ENCODE assay signal across 15 cellular contexts in the genomic region with DNA sequence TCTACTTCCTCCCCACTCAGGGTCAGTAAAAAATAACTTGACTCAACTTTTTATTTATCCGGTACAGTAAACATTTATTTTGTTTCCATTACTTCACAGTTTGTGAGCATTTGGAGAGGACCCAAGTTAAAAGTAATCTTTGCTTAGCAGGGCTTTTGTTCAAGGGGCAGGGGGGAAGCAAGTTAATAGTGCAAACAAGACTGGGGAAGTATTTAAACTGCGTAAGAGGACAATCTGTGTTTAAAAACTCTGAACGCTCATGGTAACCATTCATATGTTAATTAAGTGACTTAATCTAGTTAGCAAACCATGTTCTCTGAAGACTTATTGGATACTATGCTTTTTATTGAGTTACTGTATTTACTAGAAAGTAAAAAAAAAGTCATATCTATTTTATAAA.
A peak's percentile ranks its signal among the peaks of the same experiment; 100 is the strongest.
DNase-seq lines count a peak whose midpoint lies in the region; ATAC-seq, FAIRE-seq and TF ChIP-seq lines count a peak whose summit lies in the region.
"Had no signal": no experiment of that assay in that cellular context is flagged by ENCODE, and none has a peak within 500 bp of the region (broad histone marks: within the 10 kb centered on the region; RNA-seq: fewer than 3 reads in every experiment).

No MANE protein-coding gene starts in this region.

- no peak overlapping the region for H3K4me2 ChIP-seq in GM23338
- H3K4me2 ChIP-seq: BLaER1, KMS-11 had no signal

- no peaks in the 10 kb centered on the region for H4K20me1 ChIP-seq in GM23338 (replicated peaks; ENCODE audit: insufficient read depth)
- H4K20me1 ChIP-seq: BLaER1 had no signal

- H3K27me3 ChIP-seq in GM23338 (ENCODE audit: insufficient read depth), result no peaks in the 10 kb centered on the region
- H3K27me3 ChIP-seq: BLaER1 had no signal

- H3K4me3 ChIP-seq in GM23338, result no peak overlapping the region
- H3K4me3 ChIP-seq: BLaER1, GM12878 had no signal

- H3K36me3 Mint-ChIP-seq in GM23338 (ENCODE audit: low read depth), result no peaks in the 10 kb centered on the region

- TF ChIP-seq CTCF in GM23338 (conservative IDR thresholded peaks at IDR 0.05; ENCODE audit: low read depth in 2 of 2), result no peak

- H3K27me3 Mint-ChIP-seq in GM23338 (ENCODE audit: insufficient read depth, low read depth, poor library complexity), result no peaks in the 10 kb centered on the region

- ATAC-seq in GM23338, result no peak
- ATAC-seq in HG02981 (IDR thresholded peaks at IDR 0.05; ENCODE audit: unreplicated experiment), result no peak
- ATAC-seq: GM12878, HCT116, HepG2 had no signal

- no peak overlapping the region for H3K27ac ChIP-seq in GM23338 (ENCODE audit: low read depth)
- H3K27ac ChIP-seq: BLaER1, KMS-11 had no signal

- H2AFZ ChIP-seq in GM23338, result no peak overlapping the region

- peaks cover 10% of the 10 kb centered on the region for H3K4me1 ChIP-seq in GM23338 (ENCODE audit: insufficient read depth)

- no peaks in the 10 kb centered on the region for H3F3A ChIP-seq in GM23338 (replicated peaks; ENCODE audit: low read depth)

- FAIRE-seq in endometrium (lab: Jason Lieb, UNC), result peak; percentile 72
- FAIRE-seq: GM12878, HepG2 had no signal

- DNase-seq in GM23338 (ENCODE audit: low spot score), result no peak
- DNase-seq in NCI-H774 (lab: John Stamatoyannopoulos, UW), result peak; percentile 6
- DNase-seq in hypothalamus (lab: John Stamatoyannopoulos, UW), result no peak
- no peak for DNase-seq in globus pallidus (ENCODE audit: low spot score)
- DNase-seq in DMS114 treated with DMSO at 0.1 percent for 48 hours (lab: John Stamatoyannopoulos, UW; ENCODE audit: unreplicated experiment), result no peak
- DNase-seq: AML-193; CD8-positive, alpha-beta memory T cell; DMS79 had no signal

- no peaks in the 10 kb centered on the region; the same call in 1 of the 2 replicates for H3K9me2 ChIP-seq in GM23338 (ENCODE audit: insufficient read depth)

- no peaks in the 10 kb centered on the region for H3K79me2 ChIP-seq in GM23338 (replicated peaks; ENCODE audit: insufficient read depth)

- H3K4me3 Mint-ChIP-seq in GM23338, result no peak overlapping the region
- H3K4me3 Mint-ChIP-seq: CD8-positive, alpha-beta memory T cell had no signal

- peak overlapping the region; percentile 20; the same call in 1 of the 2 replicates for H3K27ac Mint-ChIP-seq in GM23338
- H3K27ac Mint-ChIP-seq: CD8-positive, alpha-beta memory T cell had no signal

- H3K4me1 Mint-ChIP-seq in GM23338, result peaks cover 9% of the 10 kb centered on the region; the same call in 2 of the 3 replicates
- H3K4me1 Mint-ChIP-seq: CD8-positive, alpha-beta memory T cell had no signal

- no peaks in the 10 kb centered on the region for H3K9me3 Mint-ChIP-seq in GM23338
- H3K9me3 Mint-ChIP-seq: CD8-positive, alpha-beta memory T cell had no signal

- no peaks in the 10 kb centered on the region for H3K36me3 ChIP-seq in GM23338 (ENCODE audit: insufficient read depth)
- H3K36me3 ChIP-seq: BLaER1 had no signal

TF ChIP-seq in GM23338, 12 proteins besides CTCF, POLR2A, EP300 and RAD21 (continues in another document):
- TF ChIP-seq POLR2AphosphoS5 (IDR thresholded peaks at IDR 0.05; ENCODE audit: low read depth), result no peak
- TF ChIP-seq STAT1 (IDR thresholded peaks at IDR 0.05; ENCODE audit: unreplicated experiment), result no peak
- TF ChIP-seq EZH2 (IDR thresholded peaks at IDR 0.05; ENCODE audit: low read depth, unreplicated experiment), result no peak
- TF ChIP-seq, protein P1, sequence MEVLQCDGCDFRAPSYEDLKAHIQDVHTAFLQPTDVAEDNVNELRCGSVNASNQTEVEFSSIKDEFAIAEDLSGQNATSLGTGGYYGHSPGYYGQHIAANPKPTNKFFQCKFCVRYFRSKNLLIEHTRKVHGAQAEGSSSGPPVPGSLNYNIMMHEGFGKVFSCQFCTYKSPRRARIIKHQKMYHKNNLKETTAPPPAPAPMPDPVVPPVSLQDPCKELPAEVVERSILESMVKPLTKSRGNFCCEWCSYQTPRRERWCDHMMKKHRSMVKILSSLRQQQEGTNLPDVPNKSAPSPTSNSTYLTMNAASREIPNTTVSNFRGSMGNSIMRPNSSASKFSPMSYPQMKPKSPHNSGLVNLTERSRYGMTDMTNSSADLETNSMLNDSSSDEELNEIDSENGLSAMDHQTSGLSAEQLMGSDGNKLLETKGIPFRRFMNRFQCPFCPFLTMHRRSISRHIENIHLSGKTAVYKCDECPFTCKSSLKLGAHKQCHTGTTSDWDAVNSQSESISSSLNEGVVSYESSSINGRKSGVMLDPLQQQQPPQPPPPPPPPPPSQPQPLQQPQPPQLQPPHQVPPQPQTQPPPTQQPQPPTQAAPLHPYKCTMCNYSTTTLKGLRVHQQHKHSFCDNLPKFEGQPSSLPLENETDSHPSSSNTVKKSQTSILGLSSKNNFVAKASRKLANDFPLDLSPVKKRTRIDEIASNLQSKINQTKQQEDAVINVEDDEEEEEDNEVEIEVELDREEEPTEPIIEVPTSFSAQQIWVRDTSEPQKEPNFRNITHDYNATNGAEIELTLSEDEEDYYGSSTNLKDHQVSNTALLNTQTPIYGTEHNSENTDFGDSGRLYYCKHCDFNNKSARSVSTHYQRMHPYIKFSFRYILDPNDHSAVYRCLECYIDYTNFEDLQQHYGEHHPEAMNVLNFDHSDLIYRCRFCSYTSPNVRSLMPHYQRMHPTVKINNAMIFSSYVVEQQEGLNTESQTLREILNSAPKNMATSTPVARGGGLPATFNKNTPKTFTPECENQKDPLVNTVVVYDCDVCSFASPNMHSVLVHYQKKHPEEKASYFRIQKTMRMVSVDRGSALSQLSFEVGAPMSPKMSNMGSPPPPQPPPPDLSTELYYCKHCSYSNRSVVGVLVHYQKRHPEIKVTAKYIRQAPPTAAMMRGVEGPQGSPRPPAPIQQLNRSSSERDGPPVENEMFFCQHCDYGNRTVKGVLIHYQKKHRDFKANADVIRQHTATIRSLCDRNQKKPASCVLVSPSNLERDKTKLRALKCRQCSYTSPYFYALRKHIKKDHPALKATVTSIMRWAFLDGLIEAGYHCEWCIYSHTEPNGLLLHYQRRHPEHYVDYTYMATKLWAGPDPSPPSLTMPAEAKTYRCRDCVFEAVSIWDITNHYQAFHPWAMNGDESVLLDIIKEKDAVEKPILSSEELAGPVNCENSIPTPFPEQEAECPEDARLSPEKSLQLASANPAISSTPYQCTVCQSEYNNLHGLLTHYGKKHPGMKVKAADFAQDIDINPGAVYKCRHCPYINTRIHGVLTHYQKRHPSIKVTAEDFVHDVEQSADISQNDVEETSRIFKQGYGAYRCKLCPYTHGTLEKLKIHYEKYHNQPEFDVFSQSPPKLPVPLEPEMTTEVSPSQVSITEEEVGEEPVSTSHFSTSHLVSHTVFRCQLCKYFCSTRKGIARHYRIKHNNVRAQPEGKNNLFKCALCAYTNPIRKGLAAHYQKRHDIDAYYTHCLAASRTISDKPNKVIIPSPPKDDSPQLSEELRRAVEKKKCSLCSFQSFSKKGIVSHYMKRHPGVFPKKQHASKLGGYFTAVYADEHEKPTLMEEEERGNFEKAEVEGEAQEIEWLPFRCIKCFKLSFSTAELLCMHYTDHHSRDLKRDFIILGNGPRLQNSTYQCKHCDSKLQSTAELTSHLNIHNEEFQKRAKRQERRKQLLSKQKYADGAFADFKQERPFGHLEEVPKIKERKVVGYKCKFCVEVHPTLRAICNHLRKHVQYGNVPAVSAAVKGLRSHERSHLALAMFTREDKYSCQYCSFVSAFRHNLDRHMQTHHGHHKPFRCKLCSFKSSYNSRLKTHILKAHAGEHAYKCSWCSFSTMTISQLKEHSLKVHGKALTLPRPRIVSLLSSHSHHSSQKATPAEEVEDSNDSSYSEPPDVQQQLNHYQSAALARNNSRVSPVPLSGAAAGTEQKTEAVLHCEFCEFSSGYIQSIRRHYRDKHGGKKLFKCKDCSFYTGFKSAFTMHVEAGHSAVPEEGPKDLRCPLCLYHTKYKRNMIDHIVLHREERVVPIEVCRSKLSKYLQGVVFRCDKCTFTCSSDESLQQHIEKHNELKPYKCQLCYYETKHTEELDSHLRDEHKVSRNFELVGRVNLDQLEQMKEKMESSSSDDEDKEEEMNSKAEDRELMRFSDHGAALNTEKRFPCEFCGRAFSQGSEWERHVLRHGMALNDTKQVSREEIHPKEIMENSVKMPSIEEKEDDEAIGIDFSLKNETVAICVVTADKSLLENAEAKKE (CRISPR knock-in tag; IDR thresholded peaks at IDR 0.05), result no peak
- TF ChIP-seq, protein P2, sequence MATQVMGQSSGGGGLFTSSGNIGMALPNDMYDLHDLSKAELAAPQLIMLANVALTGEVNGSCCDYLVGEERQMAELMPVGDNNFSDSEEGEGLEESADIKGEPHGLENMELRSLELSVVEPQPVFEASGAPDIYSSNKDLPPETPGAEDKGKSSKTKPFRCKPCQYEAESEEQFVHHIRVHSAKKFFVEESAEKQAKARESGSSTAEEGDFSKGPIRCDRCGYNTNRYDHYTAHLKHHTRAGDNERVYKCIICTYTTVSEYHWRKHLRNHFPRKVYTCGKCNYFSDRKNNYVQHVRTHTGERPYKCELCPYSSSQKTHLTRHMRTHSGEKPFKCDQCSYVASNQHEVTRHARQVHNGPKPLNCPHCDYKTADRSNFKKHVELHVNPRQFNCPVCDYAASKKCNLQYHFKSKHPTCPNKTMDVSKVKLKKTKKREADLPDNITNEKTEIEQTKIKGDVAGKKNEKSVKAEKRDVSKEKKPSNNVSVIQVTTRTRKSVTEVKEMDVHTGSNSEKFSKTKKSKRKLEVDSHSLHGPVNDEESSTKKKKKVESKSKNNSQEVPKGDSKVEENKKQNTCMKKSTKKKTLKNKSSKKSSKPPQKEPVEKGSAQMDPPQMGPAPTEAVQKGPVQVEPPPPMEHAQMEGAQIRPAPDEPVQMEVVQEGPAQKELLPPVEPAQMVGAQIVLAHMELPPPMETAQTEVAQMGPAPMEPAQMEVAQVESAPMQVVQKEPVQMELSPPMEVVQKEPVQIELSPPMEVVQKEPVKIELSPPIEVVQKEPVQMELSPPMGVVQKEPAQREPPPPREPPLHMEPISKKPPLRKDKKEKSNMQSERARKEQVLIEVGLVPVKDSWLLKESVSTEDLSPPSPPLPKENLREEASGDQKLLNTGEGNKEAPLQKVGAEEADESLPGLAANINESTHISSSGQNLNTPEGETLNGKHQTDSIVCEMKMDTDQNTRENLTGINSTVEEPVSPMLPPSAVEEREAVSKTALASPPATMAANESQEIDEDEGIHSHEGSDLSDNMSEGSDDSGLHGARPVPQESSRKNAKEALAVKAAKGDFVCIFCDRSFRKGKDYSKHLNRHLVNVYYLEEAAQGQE (IDR thresholded peaks at IDR 0.05; ENCODE audit: unreplicated experiment), result no peak
- TF ChIP-seq JUNB (IDR thresholded peaks at IDR 0.05; ENCODE audit: unreplicated experiment), result no peak
- TF ChIP-seq CREB1 (CRISPR knock-in tag; IDR thresholded peaks at IDR 0.05; ENCODE audit: low read depth), result no peak
- TF ChIP-seq, protein P3, sequence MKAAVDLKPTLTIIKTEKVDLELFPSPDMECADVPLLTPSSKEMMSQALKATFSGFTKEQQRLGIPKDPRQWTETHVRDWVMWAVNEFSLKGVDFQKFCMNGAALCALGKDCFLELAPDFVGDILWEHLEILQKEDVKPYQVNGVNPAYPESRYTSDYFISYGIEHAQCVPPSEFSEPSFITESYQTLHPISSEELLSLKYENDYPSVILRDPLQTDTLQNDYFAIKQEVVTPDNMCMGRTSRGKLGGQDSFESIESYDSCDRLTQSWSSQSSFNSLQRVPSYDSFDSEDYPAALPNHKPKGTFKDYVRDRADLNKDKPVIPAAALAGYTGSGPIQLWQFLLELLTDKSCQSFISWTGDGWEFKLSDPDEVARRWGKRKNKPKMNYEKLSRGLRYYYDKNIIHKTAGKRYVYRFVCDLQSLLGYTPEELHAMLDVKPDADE (IDR thresholded peaks at IDR 0.05), result no peak
